Comparison of ENCODE assay signal across 33 cellular contexts in genomic region chr3:168058482-168058881, GRCh38.
"Had no signal": no experiment of that assay in that cellular context is flagged by ENCODE, and none has a peak within 500 bp of the region (broad histone marks: within the 10 kb centered on the region; RNA-seq: fewer than 3 reads in every experiment).

No MANE protein-coding gene starts in this region.

- H3K36me3 Mint-ChIP-seq: activated naive CD8-positive, alpha-beta T cell had no signal

- H3K27me3 Mint-ChIP-seq: activated B cell treated with CpG ODN at 0.5 μM for 24 hours; activated naive CD8-positive, alpha-beta T cell; central memory CD8-positive, alpha-beta T cell; dendritic cell treated with granulocyte-macrophage colony-stimulating factor and Interleukin-4, amounts not matched to agents 40 ng/mL and 50 ng/mL, for 4 days had no signal

- H3K27ac ChIP-seq: brain microvascular endothelial cell, coronary artery, dorsolateral prefrontal cortex, WERI-Rb-1 had no signal

- H3K4me1 Mint-ChIP-seq: central memory CD8-positive, alpha-beta T cell had no signal

- H3K4me3 Mint-ChIP-seq: activated B cell treated with CpG ODN at 0.5 μM for 24 hours; activated CD8-positive, alpha-beta T cell treated with anti-CD3 and anti-CD28 coated beads for 36 hours; activated naive CD8-positive, alpha-beta T cell; activated T-cell treated with anti-CD3 and anti-CD28 coated beads, Interleukin-2, amount 50 U/mL, for 4 hours; activated T-helper 17 cell treated with anti-CD3 and anti-CD28 coated beads, Interleukin-2, amount 50 U/mL, for 72 hours; central memory CD8-positive, alpha-beta T cell; dendritic cell treated with granulocyte-macrophage colony-stimulating factor and Interleukin-4, amounts not matched to agents 40 ng/mL and 50 ng/mL, for 4 days; endodermal cell; T-helper 17 cell; T-helper 2 cell treated with Interferon-gamma antibody and Interleukin-4, amounts not matched to agents 5 μg/mL and 100 μg/mL, for 36 hours had no signal

- DNase-seq: activated B cell treated with CpG ODN at 0.5 μM for 24 hours; activated CD4-positive, alpha-beta T cell treated with anti-CD3 and anti-CD28 coated beads for 48 hours; activated CD4-positive, alpha-beta T cell treated with anti-CD3 and anti-CD28 coated beads, Interleukin-2, amount 50 U/mL, for 1 hour; activated CD4-positive, alpha-beta T cell treated with anti-CD3 and anti-CD28 coated beads, Interleukin-2, amount 50 U/mL, for 48 hours; activated CD8-positive, alpha-beta memory T cell treated with anti-CD3 and anti-CD28 coated beads for 24 hours; activated CD8-positive, alpha-beta T cell treated with anti-CD3 and anti-CD28 coated beads for 36 hours; activated effector memory CD4-positive, alpha-beta T cell treated with Interleukin-2 at 50 U/mL for 16 hours; activated gamma-delta T cell treated with Interleukin-2 at 50 U/mL for 16 hours; activated naive CD4-positive, alpha-beta T cell treated with anti-CD3 and anti-CD28 coated beads, Interleukin-2, amount 50 U/mL, for 16 hours; activated naive CD4-positive, alpha-beta T cell treated with Interleukin-2 at 50 U/mL for 16 hours; activated T-cell treated with anti-CD3 and anti-CD28 coated beads, Interleukin-2, amount 50 U/mL, for 4 hours; amniotic stem cell; anterior cingulate cortex; brain microvascular endothelial cell; dorsolateral prefrontal cortex; effector memory CD4-positive, alpha-beta T cell; endodermal cell; foreskin fibroblast; head of caudate nucleus; T-helper 17 cell; T1000; WERI-Rb-1 had no signal

- H3K9me3 Mint-ChIP-seq: activated B cell treated with CpG ODN at 0.5 μM for 24 hours; activated CD8-positive, alpha-beta T cell treated with anti-CD3 and anti-CD28 coated beads for 36 hours; activated T-cell treated with anti-CD3 and anti-CD28 coated beads, Interleukin-2, amount 50 U/mL, for 4 hours; central memory CD8-positive, alpha-beta T cell; T-helper 2 cell treated with Interferon-gamma antibody and Interleukin-4, amounts not matched to agents 5 μg/mL and 100 μg/mL, for 36 hours had no signal

- H3K27ac Mint-ChIP-seq: activated B cell treated with CpG ODN at 0.5 μM for 24 hours; activated CD8-positive, alpha-beta T cell treated with anti-CD3 and anti-CD28 coated beads for 36 hours; activated naive CD8-positive, alpha-beta T cell; activated T-helper 17 cell treated with anti-CD3 and anti-CD28 coated beads, Interleukin-2, amount 50 U/mL, for 72 hours; dendritic cell treated with granulocyte-macrophage colony-stimulating factor and Interleukin-4, amounts not matched to agents 40 ng/mL and 50 ng/mL, for 4 days; endodermal cell; T-helper 17 cell; T-helper 2 cell treated with Interferon-gamma antibody and Interleukin-4, amounts not matched to agents 5 μg/mL and 100 μg/mL, for 36 hours had no signal

- H3K4me3 ChIP-seq: coronary artery, dorsolateral prefrontal cortex had no signal

- H3K27me3 ChIP-seq: brain microvascular endothelial cell, dorsolateral prefrontal cortex had no signal

- ATAC-seq: activated CD4-positive, CD25-positive, alpha-beta regulatory T cell treated with anti-CD3 and anti-CD28 coated beads, Interleukin-2, amount 50 U/mL, for 24 hours; activated CD8-positive, alpha-beta T cell treated with anti-CD3 and anti-CD28 coated beads for 36 hours; activated T-cell treated with anti-CD3 and anti-CD28 coated beads, Interleukin-2, amount 50 U/mL, for 4 hours; activated T-helper 17 cell treated with anti-CD3 and anti-CD28 coated beads, Interleukin-2, amount 50 U/mL, for 72 hours; esophagus mucosa; T-helper 17 cell had no signal

- H3K36me3 ChIP-seq: brain microvascular endothelial cell, WERI-Rb-1 had no signal

- FAIRE-seq: astrocyte, bronchial epithelial cell, frontal cortex had no signal
